Comparison of ENCODE assay signal across 1 cellular context in the genomic region with DNA sequence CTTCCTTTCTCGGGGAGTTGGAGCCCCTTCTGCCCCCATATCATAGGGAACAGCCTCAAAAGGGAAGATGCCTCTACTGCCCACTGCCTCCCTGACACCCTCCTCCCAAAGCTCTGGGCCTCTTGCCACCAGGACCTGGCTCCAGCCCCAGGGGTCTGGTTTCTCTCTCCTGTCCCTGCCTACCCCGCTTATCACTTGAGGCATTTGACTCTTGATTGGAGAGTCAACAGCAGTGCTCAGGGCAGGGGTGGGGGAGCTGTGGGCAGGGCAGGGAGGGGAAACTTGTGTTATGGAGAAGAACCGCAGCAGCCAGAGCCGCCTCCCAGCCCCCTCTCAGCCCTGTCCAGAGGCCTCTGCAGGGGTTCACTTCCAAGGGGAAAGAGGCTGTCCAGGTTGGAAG.
A peak's percentile ranks its signal among the peaks of the same experiment; 100 is the strongest.
TF ChIP-seq lines count a peak whose summit lies in the region.

No MANE protein-coding gene starts in this region.

TF ChIP-seq in K562, 482 proteins besides CTCF, POLR2A, EP300 and RAD21 (continued from another document):
- TF ChIP-seq, protein P1, sequence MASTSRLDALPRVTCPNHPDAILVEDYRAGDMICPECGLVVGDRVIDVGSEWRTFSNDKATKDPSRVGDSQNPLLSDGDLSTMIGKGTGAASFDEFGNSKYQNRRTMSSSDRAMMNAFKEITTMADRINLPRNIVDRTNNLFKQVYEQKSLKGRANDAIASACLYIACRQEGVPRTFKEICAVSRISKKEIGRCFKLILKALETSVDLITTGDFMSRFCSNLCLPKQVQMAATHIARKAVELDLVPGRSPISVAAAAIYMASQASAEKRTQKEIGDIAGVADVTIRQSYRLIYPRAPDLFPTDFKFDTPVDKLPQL (IDR thresholded peaks at IDR 0.05; ENCODE audit: extremely low read depth, insufficient read length) = no peak
- TF ChIP-seq ZC3H8 (IDR thresholded peaks at IDR 0.05) (no peak), ZNF583 (CRISPR knock-in tag; IDR thresholded peaks at IDR 0.05) (0 out of 2 replicates have a peak, but pooled peaks have one; percentile 28), CREM (IDR thresholded peaks at IDR 0.05; ENCODE audit: low read depth) (0 out of 2 replicates have a peak, but pooled peaks have one; percentile 19), C11orf30 (IDR thresholded peaks at IDR 0.05; ENCODE audit: low read depth) (no peak), NFIC (IDR thresholded peaks at IDR 0.05) (peak; percentile 42), HDGF (IDR thresholded peaks at IDR 0.05) (no peak)
- TF ChIP-seq, protein P2, sequence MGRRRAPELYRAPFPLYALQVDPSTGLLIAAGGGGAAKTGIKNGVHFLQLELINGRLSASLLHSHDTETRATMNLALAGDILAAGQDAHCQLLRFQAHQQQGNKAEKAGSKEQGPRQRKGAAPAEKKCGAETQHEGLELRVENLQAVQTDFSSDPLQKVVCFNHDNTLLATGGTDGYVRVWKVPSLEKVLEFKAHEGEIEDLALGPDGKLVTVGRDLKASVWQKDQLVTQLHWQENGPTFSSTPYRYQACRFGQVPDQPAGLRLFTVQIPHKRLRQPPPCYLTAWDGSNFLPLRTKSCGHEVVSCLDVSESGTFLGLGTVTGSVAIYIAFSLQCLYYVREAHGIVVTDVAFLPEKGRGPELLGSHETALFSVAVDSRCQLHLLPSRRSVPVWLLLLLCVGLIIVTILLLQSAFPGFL (CRISPR knock-in tag; IDR thresholded peaks at IDR 0.05) = no peak
- TF ChIP-seq, protein P3, sequence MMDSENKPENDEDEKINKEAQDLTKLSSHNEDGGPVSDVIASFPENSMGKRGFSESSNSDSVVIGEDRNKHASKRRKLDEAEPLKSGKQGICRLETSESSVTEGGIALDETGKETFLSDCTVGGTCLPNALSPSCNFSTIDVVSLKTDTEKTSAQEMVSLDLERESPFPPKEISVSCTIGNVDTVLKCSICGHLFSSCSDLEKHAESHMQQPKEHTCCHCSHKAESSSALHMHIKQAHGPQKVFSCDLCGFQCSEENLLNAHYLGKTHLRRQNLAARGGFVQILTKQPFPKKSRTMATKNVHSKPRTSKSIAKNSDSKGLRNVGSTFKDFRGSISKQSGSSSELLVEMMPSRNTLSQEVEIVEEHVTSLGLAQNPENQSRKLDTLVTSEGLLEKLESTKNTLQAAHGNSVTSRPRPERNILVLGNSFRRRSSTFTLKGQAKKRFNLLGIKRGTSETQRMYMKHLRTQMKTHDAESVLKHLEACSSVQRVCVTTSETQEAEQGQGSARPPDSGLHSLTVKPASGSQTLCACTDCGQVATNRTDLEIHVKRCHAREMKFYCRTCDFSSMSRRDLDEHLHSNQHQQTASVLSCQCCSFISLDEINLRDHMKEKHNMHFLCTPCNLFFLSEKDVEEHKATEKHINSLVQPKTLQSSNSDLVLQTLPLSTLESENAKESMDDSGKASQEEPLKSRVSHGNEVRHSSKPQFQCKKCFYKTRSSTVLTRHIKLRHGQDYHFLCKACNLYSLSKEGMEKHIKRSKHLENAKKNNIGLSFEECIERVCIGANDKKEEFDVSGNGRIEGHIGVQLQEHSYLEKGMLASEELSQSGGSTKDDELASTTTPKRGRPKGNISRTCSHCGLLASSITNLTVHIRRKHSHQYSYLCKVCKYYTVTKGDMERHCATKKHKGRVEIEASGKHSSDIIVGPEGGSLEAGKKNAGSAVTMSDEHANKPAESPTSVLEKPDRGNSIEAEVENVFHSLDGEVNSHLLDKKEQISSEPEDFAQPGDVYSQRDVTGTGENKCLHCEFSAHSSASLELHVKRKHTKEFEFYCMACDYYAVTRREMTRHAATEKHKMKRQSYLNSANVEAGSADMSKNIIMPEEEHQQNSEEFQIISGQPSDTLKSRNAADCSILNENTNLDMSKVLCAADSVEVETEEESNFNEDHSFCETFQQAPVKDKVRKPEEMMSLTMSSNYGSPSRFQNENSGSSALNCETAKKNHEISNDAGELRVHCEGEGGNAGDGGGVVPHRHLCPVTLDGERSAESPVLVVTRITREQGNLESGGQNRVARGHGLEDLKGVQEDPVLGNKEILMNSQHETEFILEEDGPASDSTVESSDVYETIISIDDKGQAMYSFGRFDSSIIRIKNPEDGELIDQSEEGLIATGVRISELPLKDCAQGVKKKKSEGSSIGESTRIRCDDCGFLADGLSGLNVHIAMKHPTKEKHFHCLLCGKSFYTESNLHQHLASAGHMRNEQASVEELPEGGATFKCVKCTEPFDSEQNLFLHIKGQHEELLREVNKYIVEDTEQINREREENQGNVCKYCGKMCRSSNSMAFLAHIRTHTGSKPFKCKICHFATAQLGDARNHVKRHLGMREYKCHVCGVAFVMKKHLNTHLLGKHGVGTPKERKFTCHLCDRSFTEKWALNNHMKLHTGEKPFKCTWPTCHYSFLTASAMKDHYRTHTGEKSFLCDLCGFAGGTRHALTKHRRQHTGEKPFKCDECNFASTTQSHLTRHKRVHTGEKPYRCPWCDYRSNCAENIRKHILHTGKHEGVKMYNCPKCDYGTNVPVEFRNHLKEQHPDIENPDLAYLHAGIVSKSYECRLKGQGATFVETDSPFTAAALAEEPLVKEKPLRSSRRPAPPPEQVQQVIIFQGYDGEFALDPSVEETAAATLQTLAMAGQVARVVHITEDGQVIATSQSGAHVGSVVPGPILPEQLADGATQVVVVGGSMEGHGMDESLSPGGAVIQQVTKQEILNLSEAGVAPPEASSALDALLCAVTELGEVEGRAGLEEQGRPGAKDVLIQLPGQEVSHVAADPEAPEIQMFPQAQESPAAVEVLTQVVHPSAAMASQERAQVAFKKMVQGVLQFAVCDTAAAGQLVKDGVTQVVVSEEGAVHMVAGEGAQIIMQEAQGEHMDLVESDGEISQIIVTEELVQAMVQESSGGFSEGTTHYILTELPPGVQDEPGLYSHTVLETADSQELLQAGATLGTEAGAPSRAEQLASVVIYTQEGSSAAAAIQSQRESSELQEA (IDR thresholded peaks at IDR 0.05; ENCODE audit: low read depth) = no peak
- TF ChIP-seq, protein P4, sequence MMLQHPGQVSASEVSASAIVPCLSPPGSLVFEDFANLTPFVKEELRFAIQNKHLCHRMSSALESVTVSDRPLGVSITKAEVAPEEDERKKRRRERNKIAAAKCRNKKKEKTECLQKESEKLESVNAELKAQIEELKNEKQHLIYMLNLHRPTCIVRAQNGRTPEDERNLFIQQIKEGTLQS (IDR thresholded peaks at IDR 0.05) = no peak
- TF ChIP-seq, protein P4 (CRISPR knock-in tag; conservative IDR thresholded peaks at IDR 0.05) = no peak
- TF ChIP-seq, protein P5, sequence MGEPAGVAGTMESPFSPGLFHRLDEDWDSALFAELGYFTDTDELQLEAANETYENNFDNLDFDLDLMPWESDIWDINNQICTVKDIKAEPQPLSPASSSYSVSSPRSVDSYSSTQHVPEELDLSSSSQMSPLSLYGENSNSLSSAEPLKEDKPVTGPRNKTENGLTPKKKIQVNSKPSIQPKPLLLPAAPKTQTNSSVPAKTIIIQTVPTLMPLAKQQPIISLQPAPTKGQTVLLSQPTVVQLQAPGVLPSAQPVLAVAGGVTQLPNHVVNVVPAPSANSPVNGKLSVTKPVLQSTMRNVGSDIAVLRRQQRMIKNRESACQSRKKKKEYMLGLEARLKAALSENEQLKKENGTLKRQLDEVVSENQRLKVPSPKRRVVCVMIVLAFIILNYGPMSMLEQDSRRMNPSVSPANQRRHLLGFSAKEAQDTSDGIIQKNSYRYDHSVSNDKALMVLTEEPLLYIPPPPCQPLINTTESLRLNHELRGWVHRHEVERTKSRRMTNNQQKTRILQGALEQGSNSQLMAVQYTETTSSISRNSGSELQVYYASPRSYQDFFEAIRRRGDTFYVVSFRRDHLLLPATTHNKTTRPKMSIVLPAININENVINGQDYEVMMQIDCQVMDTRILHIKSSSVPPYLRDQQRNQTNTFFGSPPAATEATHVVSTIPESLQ (CRISPR knock-in tag; IDR thresholded peaks at IDR 0.05) = 0 out of 2 replicates have a peak, but pooled peaks have one; percentile 60
